Comparison of ENCODE assay signal across 21 cellular contexts in the genomic region with DNA sequence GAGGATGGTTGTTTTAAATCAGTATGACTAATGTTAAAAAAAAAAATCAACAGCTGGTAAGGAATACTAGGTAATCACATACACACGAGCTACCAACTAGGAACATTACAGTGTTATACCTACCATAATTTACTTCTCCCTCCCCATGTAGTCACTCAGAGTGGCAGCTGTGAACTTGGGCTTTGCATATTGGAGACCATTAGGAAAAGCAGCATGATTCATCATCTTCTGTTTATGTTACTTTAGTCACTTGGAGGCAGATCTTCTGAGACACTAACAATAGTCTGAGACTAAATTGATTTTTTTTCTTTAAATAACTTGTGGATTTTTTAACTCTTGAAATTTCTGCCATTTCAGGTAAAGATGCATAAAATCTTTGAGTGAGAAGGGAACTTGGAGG.
DNase-seq lines count a peak whose midpoint lies in the region; ATAC-seq and TF ChIP-seq lines count a peak whose summit lies in the region.
"Had no signal": no experiment of that assay in that cellular context is flagged by ENCODE, and none has a peak within 500 bp of the region (broad histone marks: within the 10 kb centered on the region; RNA-seq: fewer than 3 reads in every experiment).

No MANE protein-coding gene starts in this region.

- no peak overlapping the region for H2AFZ ChIP-seq in Karpas-422 (ENCODE audit: low read length)

- DNase-seq in Caki2 (ENCODE audit: low read depth) (peak; percentile 26), Karpas-422 (peak; percentile 46), dermis blood vessel endothelial cell (peak; percentile 42), myocyte (ENCODE audit: low read depth) (peak; percentile 63), Peyer's patch (no peak), HuH-7 (ENCODE audit: low spot score) (no peak)
- DNase-seq in activated naive CD4-positive, alpha-beta T cell treated with anti-CD3 and anti-CD28 coated beads, Interleukin-2, amount 50 U/mL, for 72 hours (ENCODE audit: low spot score in 2 of 2) = no peak
- DNase-seq: activated gamma-delta T cell; body of pancreas; C1 segment of cervical spinal cord; DMS79; effector CD4-positive, alpha-beta T cell; H9; NCI-H187; NCI-H69; stimulated activated naive B cell treated with anti-CD40 and anti-IgM and Interleukin-4, amounts not matched to agents 10 μg/mL and 1 μg/mL and 100 μg/mL, for 72 hours; SW 1271 had no signal

- no peak overlapping the region for H3K27ac Mint-ChIP-seq in activated naive CD4-positive, alpha-beta T cell treated with anti-CD3 and anti-CD28 coated beads, Interleukin-2, amount 50 U/mL, for 72 hours
- H3K27ac Mint-ChIP-seq: H9 had no signal

- no peak for ATAC-seq in activated naive CD4-positive, alpha-beta T cell treated with anti-CD3 and anti-CD28 coated beads, Interleukin-2, amount 50 U/mL, for 72 hours
- no peak for ATAC-seq in HG02623 (IDR thresholded peaks at IDR 0.05; ENCODE audit: unreplicated experiment)
- ATAC-seq: body of pancreas; stimulated activated naive B cell treated with anti-CD40 and anti-IgM and Interleukin-4, amounts not matched to agents 10 μg/mL and 1 μg/mL and 100 μg/mL, for 72 hours had no signal

- H3K36me3 Mint-ChIP-seq in activated naive CD4-positive, alpha-beta T cell treated with anti-CD3 and anti-CD28 coated beads, Interleukin-2, amount 50 U/mL, for 72 hours = peaks cover 8 to 13% of the 10 kb centered on the region in 2 donors

- no peak for TF ChIP-seq CTCF in Peyer's patch (IDR thresholded peaks at IDR 0.05)

- no peaks in the 10 kb centered on the region for H3K9me2 ChIP-seq in Karpas-422 (replicated peaks; ENCODE audit: insufficient read depth, low read length)

- TF ChIP-seq POLR2A in Peyer's patch (IDR thresholded peaks at IDR 0.05) = no peak

- no peaks in the 10 kb centered on the region for H4K20me1 ChIP-seq in Karpas-422 (ENCODE audit: insufficient read depth, low read depth, low read length)

- in situ Hi-C loops in Caki2 (cut with HindIII; ENCODE audit: low pct_unique_long_range_greater_than_20kb, low sequenced_read_pairs) = no loop called here

- peaks cover 13 to 14% of the 10 kb centered on the region in 2 donors for H3K9me3 Mint-ChIP-seq in activated naive CD4-positive, alpha-beta T cell treated with anti-CD3 and anti-CD28 coated beads, Interleukin-2, amount 50 U/mL, for 72 hours

- H3K9ac ChIP-seq in Karpas-422 (ENCODE audit: low read length) = no peak overlapping the region
- H3K9ac ChIP-seq: KMS-11 had no signal

- H3K4me1 ChIP-seq in Karpas-422 (ENCODE audit: low read length) = peaks cover 7% of the 10 kb centered on the region
- no peaks in the 10 kb centered on the region for H3K4me1 ChIP-seq in Peyer's patch
- H3K4me1 ChIP-seq: body of pancreas had no signal

- no peak overlapping the region for H3K4me3 ChIP-seq in Karpas-422 (ENCODE audit: low read length)
- H3K4me3 ChIP-seq in Peyer's patch = no peak overlapping the region
- H3K4me3 ChIP-seq: body of pancreas, skin epidermis had no signal

- no peaks in the 10 kb centered on the region for H3K79me2 ChIP-seq in Karpas-422 (ENCODE audit: low read length)

- H3K36me3 ChIP-seq in Karpas-422 (ENCODE audit: insufficient read depth, low read length) (no peaks in the 10 kb centered on the region), Peyer's patch (no peaks in the 10 kb centered on the region)

- H3K27me3 ChIP-seq in Karpas-422 (ENCODE audit: low read length) (0 out of 2 replicates have a peak, but pooled peaks cover 4% of the 10 kb centered on the region), Peyer's patch (no peaks in the 10 kb centered on the region)
- H3K27me3 ChIP-seq: body of pancreas had no signal

- H3K27ac ChIP-seq in Karpas-422 (ENCODE audit: low read length) = no peak overlapping the region
- H3K27ac ChIP-seq in Peyer's patch = no peak overlapping the region
- H3K27ac ChIP-seq: body of pancreas, KMS-11, skin epidermis, VCaP had no signal

- H3K9me3 ChIP-seq in Karpas-422 (ENCODE audit: low read length) (no peaks in the 10 kb centered on the region), Peyer's patch (no peaks in the 10 kb centered on the region)
- H3K9me3 ChIP-seq: body of pancreas had no signal

- no peak overlapping the region for H3K4me2 ChIP-seq in Karpas-422 (ENCODE audit: low read depth, low read length, poor library complexity, severe bottlenecking)
- H3K4me2 ChIP-seq: KMS-11 had no signal

Comparison
In these comparisons a context has a peak if more than half of its experiments do, and no peak if none do; other contexts are left out.
1. DNase-seq: peak in Caki2 (single experiment), Karpas-422 (single experiment), dermis blood vessel endothelial cell (single experiment) and myocyte (single experiment); none in activated naive CD4-positive, alpha-beta T cell treated with anti-CD3 and anti-CD28 coated beads, Interleukin-2, amount 50 U/mL, for 72 hours (0 of 2), Peyer's patch (0 of 3) and HuH-7 (single experiment).